8 cellular contexts compared by ENCODE assay signal in the genomic region with DNA sequence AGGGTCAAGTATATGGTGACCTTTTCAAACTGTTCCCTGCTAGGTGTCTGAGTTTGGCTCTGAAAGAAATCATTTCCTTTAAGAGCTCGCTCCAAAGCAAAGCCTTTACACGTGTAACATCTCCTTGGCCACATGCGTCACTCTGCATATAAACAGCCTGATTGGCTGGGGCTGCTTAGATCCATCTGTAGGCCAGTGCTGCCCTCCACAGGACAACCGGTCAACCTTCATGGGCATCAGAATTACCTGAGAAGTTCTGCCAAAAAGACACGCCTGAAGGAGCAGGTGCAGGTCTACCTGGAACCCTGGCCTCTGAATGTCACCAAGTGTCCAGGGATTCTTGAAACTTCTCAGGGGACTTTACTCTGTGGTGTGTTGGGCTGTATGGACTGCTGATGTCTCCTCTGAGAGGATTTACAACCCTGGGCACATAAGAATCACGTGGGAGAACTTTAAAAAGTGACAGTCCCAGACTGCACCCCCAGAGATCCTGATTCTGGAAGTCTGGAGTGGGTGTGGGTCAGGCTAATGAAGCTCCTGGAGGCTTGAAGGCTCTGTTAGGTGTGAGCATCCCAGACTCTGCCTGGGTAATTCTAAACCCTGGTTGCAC.
DNase-seq lines count a peak whose midpoint lies in the region; ATAC-seq and TF ChIP-seq lines count a peak whose summit lies in the region.

No MANE protein-coding gene starts in this region.

- no peaks in the 10 kb centered on the region for H3K4me1 ChIP-seq in OCI-LY7 (ENCODE audit: insufficient read depth, low read length, poor library complexity, severe bottlenecking)

- H3K4me3 ChIP-seq in Jurkat, Clone E6-1 (ENCODE audit: low read length), result no peak overlapping the region
- no peak overlapping the region for H3K4me3 ChIP-seq in OCI-LY7 (ENCODE audit: low read depth, low read length, poor library complexity, severe bottlenecking)

- POLR2A ChIA-PET in OCI-LY7 (lab: Charles Lee), result no interaction called here

- peak; percentile 86 for TF ChIP-seq CTCF in OCI-LY7 (conservative IDR thresholded peaks at IDR 0.05; ENCODE audit: low read length)
- peak; percentile 69 for TF ChIP-seq CTCF in nephron progenitor cell (IDR thresholded peaks at IDR 0.05)

- H2AFZ ChIP-seq in OCI-LY7 (ENCODE audit: low read length), result no peak overlapping the region

- no peak overlapping the region for H3K4me2 ChIP-seq in OCI-LY7 (ENCODE audit: low read length)

- H3K79me2 ChIP-seq in OCI-LY7 (ENCODE audit: insufficient read depth, low read depth, low read length), result no peaks in the 10 kb centered on the region

- H3K9me3 Mint-ChIP-seq in activated T-cell treated with anti-CD3 and anti-CD28 coated beads, Interleukin-2, amount 50 U/mL, for 4 hours, result no peaks in the 10 kb centered on the region
- no peaks in the 10 kb centered on the region for H3K9me3 Mint-ChIP-seq in nephron progenitor cell

- H3K27ac Mint-ChIP-seq in nephron progenitor cell, result no peak overlapping the region

- no peaks in the 10 kb centered on the region for H3K36me3 Mint-ChIP-seq in activated T-cell treated with anti-CD3 and anti-CD28 coated beads, Interleukin-2, amount 50 U/mL, for 4 hours (ENCODE audit: insufficient read depth)
- no peaks in the 10 kb centered on the region for H3K36me3 Mint-ChIP-seq in nephron progenitor cell (ENCODE audit: low read depth)

- no peaks in the 10 kb centered on the region for H3K9me2 ChIP-seq in OCI-LY7 (ENCODE audit: insufficient read depth, low read length)

- no peaks in the 10 kb centered on the region for H4K20me1 ChIP-seq in OCI-LY7 (ENCODE audit: insufficient read depth, low read length)

- intact Hi-C loops in OCI-LY7 (cut with micrococcal nuclease; ENCODE audit: unreplicated experiment), result loop anchor here (1.0 to 10.0 kb wide), 3 partner anchors 188 to 504 kb away; no protein-coding TSS in a partner anchor

- no TSS peak for BruUV-seq in OCI-LY7 (replicated peaks; lab: Mats Ljungman, UMichigan)

- H3K4me3 Mint-ChIP-seq in activated T-cell treated with anti-CD3 and anti-CD28 coated beads, Interleukin-2, amount 50 U/mL, for 4 hours, result no peak overlapping the region
- H3K4me3 Mint-ChIP-seq in nephron progenitor cell, result no peak overlapping the region

- CTCF ChIA-PET in OCI-LY7 (lab: Charles Lee; ENCODE audit: unreplicated experiment), result interaction anchor here (0.6 to 1.8 kb wide), 4 partner anchors 499 to 505 kb away, joined by 3 to 8 read pairs (median 5); no protein-coding TSS in a partner anchor

- peak; percentile 89 for DNase-seq in DMS153 (lab: John Stamatoyannopoulos, UW)
- peak; percentile 83 for DNase-seq in Jurkat, Clone E6-1 (ENCODE audit: low read depth, low spot score)
- peak; percentile 86 for DNase-seq in OCI-LY7 (ENCODE audit: low spot score)
- DNase-seq in activated T-cell treated with anti-CD3 and anti-CD28 coated beads, Interleukin-2, amount 50 U/mL, for 4 hours, result peak; percentile 65
- DNase-seq in fibroblast of gingiva (ENCODE audit: low read depth), result peak; percentile 59
- DNase-seq in nephron progenitor cell, result peak; percentile 71
- DNase-seq in stimulated activated naive CD8-positive, alpha-beta T cell treated with anti-CD3 and anti-CD28 coated beads, Interleukin-15, Interleukin-2, amounts not matched to agents 100 U/mL and 50 U/mL, for 24 hours, result peak; percentile 77

- no peaks in the 10 kb centered on the region for H3K27me3 Mint-ChIP-seq in activated T-cell treated with anti-CD3 and anti-CD28 coated beads, Interleukin-2, amount 50 U/mL, for 4 hours (ENCODE audit: low read depth)
- peaks cover 8% of the 10 kb centered on the region for H3K27me3 Mint-ChIP-seq in nephron progenitor cell (ENCODE audit: low read depth, poor library complexity)

- no peaks in the 10 kb centered on the region for H3K36me3 ChIP-seq in OCI-LY7 (ENCODE audit: insufficient read depth, low read length)

- peak; percentile 91 for ATAC-seq in GM21619 (IDR thresholded peaks at IDR 0.05; ENCODE audit: unreplicated experiment)
- peak; percentile 98 to 100 for ATAC-seq in activated T-cell treated with anti-CD3 and anti-CD28 coated beads, Interleukin-2, amount 50 U/mL, for 4 hours
- ATAC-seq in stimulated activated naive CD8-positive, alpha-beta T cell treated with anti-CD3 and anti-CD28 coated beads, Interleukin-15, Interleukin-2, amounts not matched to agents 100 U/mL and 50 U/mL, for 24 hours, result peak; percentile 99

- H3K27ac ChIP-seq in OCI-LY7 (ENCODE audit: low read depth, low read length, poor library complexity, severe bottlenecking), result no peak overlapping the region

- no peaks in the 10 kb centered on the region for H3K9me3 ChIP-seq in OCI-LY7 (ENCODE audit: low read length)

- peaks cover 6% of the 10 kb centered on the region for H3K4me1 Mint-ChIP-seq in activated T-cell treated with anti-CD3 and anti-CD28 coated beads, Interleukin-2, amount 50 U/mL, for 4 hours (ENCODE audit: low read depth)
- peaks cover 23% of the 10 kb centered on the region for H3K4me1 Mint-ChIP-seq in nephron progenitor cell
